8 cellular contexts compared by ENCODE assay signal in the genomic region with DNA sequence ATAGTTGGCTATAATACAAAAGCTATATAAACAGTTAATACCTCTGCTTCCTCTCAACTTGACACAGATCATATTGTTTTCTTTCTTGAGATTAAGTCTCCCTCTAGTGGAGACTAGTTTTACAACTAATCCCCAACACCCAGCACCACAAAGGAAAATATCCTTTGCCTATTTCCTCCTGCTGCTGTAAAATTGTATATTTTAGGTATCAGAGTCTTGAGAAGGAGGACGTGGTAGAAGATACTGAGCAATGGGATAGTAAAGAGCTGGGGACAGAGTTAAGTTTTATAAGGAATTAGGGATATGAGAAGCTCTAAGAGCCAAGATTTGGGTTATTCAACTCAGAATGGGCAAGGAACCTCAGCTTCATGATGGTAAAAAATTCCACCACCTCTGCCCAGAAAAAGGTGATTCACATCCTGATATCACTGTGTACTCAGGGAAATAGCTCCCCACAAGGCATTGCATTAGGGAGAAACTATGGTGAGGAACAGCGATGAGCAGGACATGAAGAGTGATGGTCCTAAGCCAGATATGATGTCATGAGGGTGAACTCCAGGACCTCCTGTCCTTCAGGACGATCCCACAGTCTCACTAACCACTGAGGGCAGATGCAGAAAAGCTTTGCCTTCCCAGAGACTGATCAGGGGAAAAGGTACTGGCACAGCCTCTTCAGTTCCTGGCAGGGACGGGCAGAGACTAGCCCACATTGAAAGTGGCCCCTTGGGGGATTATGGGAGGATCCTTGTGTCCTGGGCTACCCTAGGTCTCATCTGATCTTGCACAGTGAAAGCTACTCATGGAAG. TPM values are rescaled to one million over a fixed set of nuclear protein-coding genes. Genes with fewer than 3 reads are reported as not detected.
DNase-seq lines count a peak whose midpoint lies in the region; ATAC-seq and TF ChIP-seq lines count a peak whose summit lies in the region.

No MANE protein-coding gene starts in this region.

- in situ Hi-C loops in Caki2 (cut with HindIII; ENCODE audit: low pct_unique_long_range_greater_than_20kb, low sequenced_read_pairs), result loop anchor here (25.0 kb wide), 1 partner anchor 170 kb away; a partner anchor contains a TSS
- in situ Hi-C loops in astrocyte of the spinal cord (cut with HindIII; ENCODE audit: low sequenced_read_pairs), result no loop called here

- no peak overlapping the region for H3K4me3 ChIP-seq in HFF-Myc (replicated peaks; ENCODE audit: low read depth, low read length)
- H3K4me3 ChIP-seq in astrocyte of the spinal cord (ENCODE audit: low read depth, low read length), result no peak overlapping the region

- TF ChIP-seq CTCF in HFF-Myc (IDR thresholded peaks at IDR 0.05; ENCODE audit: low read depth, low read length, missing control alignments) (peak; percentile 54), astrocyte of the spinal cord (IDR thresholded peaks at IDR 0.05; ENCODE audit: low read depth, low read length) (peak; percentile 64)

- DNase-seq in Caki2 (ENCODE audit: low read depth) (peak; percentile 58), HFF-Myc (ENCODE audit: extremely low read depth, low read depth) (peak; percentile 32), NCI-H524 (lab: John Stamatoyannopoulos, UW) (peak; percentile 18 to 70), astrocyte of the spinal cord (ENCODE audit: low read depth, low spot score) (peak; percentile 85), iPS-NIHi11 (ENCODE audit: low spot score) (peak; percentile 49), smooth muscle cell of the brain vasculature (ENCODE audit: low read depth, low spot score) (peak; percentile 31)
- no peak for DNase-seq in activated CD4-positive, alpha-beta T cell treated with anti-CD3 and anti-CD28 coated beads for 4 hours

- ATAC-seq in GM21367 (IDR thresholded peaks at IDR 0.05; ENCODE audit: unreplicated experiment), result no peak

RNA-seq across cellular contexts. Expression of a gene that starts 14.7 kb away (rescaled TPM):
- not detected in 2 replicates for total RNA-seq in Caki2 (2014; rRNA removed; shearing (Covaris generic); ENCODE audit: low replicate concordance)

Comparison
In these comparisons a context has a peak if more than half of its experiments do, and no peak if none do; other contexts are left out.
1. DNase-seq: peak in Caki2 (single experiment), HFF-Myc (single experiment), NCI-H524 (2 of 2), astrocyte of the spinal cord (single experiment), iPS-NIHi11 (single experiment) and smooth muscle cell of the brain vasculature (single experiment); none in activated CD4-positive, alpha-beta T cell treated with anti-CD3 and anti-CD28 coated beads for 4 hours (0 of 2).